19 cellular contexts compared by ENCODE assay signal in the genomic region with DNA sequence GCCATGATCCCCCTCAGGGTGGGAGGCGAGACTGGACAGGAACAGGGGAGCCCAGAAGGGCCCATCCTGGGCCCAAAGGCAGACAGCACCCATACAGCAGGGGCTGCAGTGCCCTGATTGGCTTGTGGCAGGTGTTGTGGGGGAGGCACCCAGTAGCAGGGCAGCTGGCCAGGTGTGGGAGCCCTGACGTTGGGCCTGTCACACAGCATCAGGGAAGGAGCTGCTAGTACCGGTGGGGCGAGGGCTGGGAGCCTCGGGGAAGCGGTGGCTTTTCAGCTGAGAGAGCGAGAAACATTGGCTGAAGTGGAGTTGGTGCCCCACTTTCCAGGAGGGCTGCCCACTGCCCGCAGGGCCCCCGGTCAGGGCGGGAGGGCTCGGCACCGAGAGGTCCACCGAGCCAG. TPM values are rescaled to one million over a fixed set of nuclear protein-coding genes. Genes with fewer than 3 reads are reported as not detected.
A peak's percentile ranks its signal among the peaks of the same experiment; 100 is the strongest.
DNase-seq lines count a peak whose midpoint lies in the region; ATAC-seq and TF ChIP-seq lines count a peak whose summit lies in the region.
"Had no signal": no experiment of that assay in that cellular context is flagged by ENCODE, and none has a peak within 500 bp of the region (broad histone marks: within the 10 kb centered on the region; RNA-seq: fewer than 3 reads in every experiment).

No MANE protein-coding gene starts in this region.

- no TSS peak for BruUV-seq in PC-3 (replicated peaks; lab: Mats Ljungman, UMichigan)

- H3K4me3 Mint-ChIP-seq in GM23338 (no peak overlapping the region), naive B cell (peak overlapping the region in 2 of 8 donors; percentile 15 to 65)
- H3K4me3 Mint-ChIP-seq in activated naive CD8-positive, alpha-beta T cell treated with anti-CD3 and anti-CD28 coated beads for 36 hours = no peak overlapping the region
- H3K4me3 Mint-ChIP-seq: central memory CD8-positive, alpha-beta T cell had no signal

- H3K4me2 ChIP-seq in BLaER1 treated with 17β-estradiol and CSF1 and Interleukin-3, amounts not matched to agents 10 nM and 100 nM = peak overlapping the region; percentile 59 to 83 (median 75); a peak in 21 of 22 replicates
- H3K4me2 ChIP-seq in GM23338 = no peak overlapping the region
- H3K4me2 ChIP-seq in PC-3 (ENCODE audit: low read length) = no peak overlapping the region

- peak overlapping the region in 6 of 11 experiments; percentile 2 to 68 (median 47); a peak in 10 of 22 replicates for H3K27ac ChIP-seq in BLaER1 treated with 17β-estradiol and CSF1 and Interleukin-3, amounts not matched to agents 10 nM and 100 nM
- H3K27ac ChIP-seq in GM23338 (ENCODE audit: low read depth) (no peak overlapping the region), PC-3 (ENCODE audit: low read length) (no peak overlapping the region)
- H3K27ac ChIP-seq: GM23248, heart right ventricle had no signal

- H3K4me1 ChIP-seq in BLaER1 treated with 17β-estradiol and CSF1 and Interleukin-3, amounts not matched to agents 10 nM and 100 nM = peaks cover 56 to 97% (median 88%) of the 10 kb centered on the region in 10 experiments
- H3K4me1 ChIP-seq in GM23338 (ENCODE audit: insufficient read depth) (no peaks in the 10 kb centered on the region; the same call in 1 of the 2 replicates), PC-3 (ENCODE audit: insufficient read depth, low read length) (peaks cover 50% of the 10 kb centered on the region)

- ATAC-seq in GM23338 (peak; percentile 6; the same call in 2 of the 3 replicates), naive B cell (ENCODE audit: low read depth in 2 of 2) (no peak), PC-3 (no peak)
- ATAC-seq: heart right ventricle had no signal

- CTCF ChIA-PET in PC-3 (lab: Charles Lee) = no interaction called here

- intact Hi-C loops in PC-3 (cut with micrococcal nuclease) = loop anchor here (10.0 kb wide), 1 partner anchor 158 kb away; a partner anchor contains a TSS

- H3K4me1 Mint-ChIP-seq in GM23338 (peaks cover 23% of the 10 kb centered on the region), naive B cell (peaks cover 61 to 87% (median 78%) of the 10 kb centered on the region in 3 donors)
- peaks cover 76% of the 10 kb centered on the region for H3K4me1 Mint-ChIP-seq in activated naive CD8-positive, alpha-beta T cell treated with anti-CD3 and anti-CD28 coated beads for 36 hours

- H2AFZ ChIP-seq in GM23338 = no peak overlapping the region
- no peak overlapping the region for H2AFZ ChIP-seq in PC-3 (ENCODE audit: low read length)
- H2AFZ ChIP-seq: GM23248 had no signal

- no peaks in the 10 kb centered on the region for H3K36me3 Mint-ChIP-seq in GM23338 (ENCODE audit: low read depth)
- peaks cover 3% of the 10 kb centered on the region for H3K36me3 Mint-ChIP-seq in activated naive CD8-positive, alpha-beta T cell treated with anti-CD3 and anti-CD28 coated beads for 36 hours
- H3K36me3 Mint-ChIP-seq in naive B cell = no peaks in the 10 kb centered on the region

- H3K9me3 ChIP-seq in BLaER1 treated with 17β-estradiol and CSF1 and Interleukin-3, amounts not matched to agents 10 nM and 100 nM (replicated peaks in 1 of 11) = no peaks in the 10 kb centered on the region
- H3K9me3 ChIP-seq in PC-3 (ENCODE audit: low read length) = no peaks in the 10 kb centered on the region
- H3K9me3 ChIP-seq: heart right ventricle had no signal

- no peaks in the 10 kb centered on the region for H3F3A ChIP-seq in GM23338 (replicated peaks; ENCODE audit: low read depth)
- peaks cover 5% of the 10 kb centered on the region for H3F3A ChIP-seq in PC-3 (ENCODE audit: low read length, unreplicated experiment)

- no peak for TF ChIP-seq CTCF in GM23338 (conservative IDR thresholded peaks at IDR 0.05; ENCODE audit: low read depth in 2 of 2)
- TF ChIP-seq CTCF in PC-3 (conservative IDR thresholded peaks at IDR 0.05; ENCODE audit: low read depth, low read length) = no peak

- H3K9ac ChIP-seq in BLaER1 treated with 17β-estradiol and CSF1 and Interleukin-3, amounts not matched to agents 10 nM and 100 nM = peak overlapping the region in 5 of 11 experiments; percentile 18 to 60 (median 47); a peak in 8 of 22 replicates
- no peak overlapping the region for H3K9ac ChIP-seq in PC-3 (ENCODE audit: low read length)
- H3K9ac ChIP-seq: GM23248 had no signal

- no peaks in the 10 kb centered on the region for H3K27me3 ChIP-seq in BLaER1 treated with 17β-estradiol and CSF1 and Interleukin-3, amounts not matched to agents 10 nM and 100 nM
- H3K27me3 ChIP-seq in GM23338 (ENCODE audit: insufficient read depth) (no peaks in the 10 kb centered on the region), PC-3 (ENCODE audit: low read length) (no peaks in the 10 kb centered on the region)

- H3K27me3 Mint-ChIP-seq in GM23338 (ENCODE audit: insufficient read depth, low read depth, poor library complexity) (peaks cover 5% of the 10 kb centered on the region), naive B cell (no peaks in the 10 kb centered on the region)
- no peaks in the 10 kb centered on the region for H3K27me3 Mint-ChIP-seq in activated naive CD8-positive, alpha-beta T cell treated with anti-CD3 and anti-CD28 coated beads for 36 hours
- H3K27me3 Mint-ChIP-seq: central memory CD8-positive, alpha-beta T cell had no signal

- H3K27ac Mint-ChIP-seq in GM23338 (peak overlapping the region; percentile 40; the same call in 1 of the 2 replicates), naive B cell (peak overlapping the region; percentile 39 to 100 (median 82))
- H3K27ac Mint-ChIP-seq in activated naive CD8-positive, alpha-beta T cell treated with anti-CD3 and anti-CD28 coated beads for 36 hours = peak overlapping the region; percentile 60
- H3K27ac Mint-ChIP-seq: activated T-helper 2 cell treated with anti-CD3 and anti-CD28 coated beads, Interferon-gamma antibody, Interleukin-2, Interleukin-4, amounts not matched to agents 10 μg/mL and 5 μg/mL and 100 μg/mL, durations not matched to agents 14 hours and 24 hours and 36 hours had no signal

- POLR2A ChIA-PET in PC-3 (lab: Charles Lee; ENCODE audit: unreplicated experiment) = no interaction called here

- no peaks in the 10 kb centered on the region for H3K79me2 ChIP-seq in GM23338 (replicated peaks; ENCODE audit: insufficient read depth)
- no peaks in the 10 kb centered on the region for H3K79me2 ChIP-seq in PC-3 (ENCODE audit: low read length)

- no peak overlapping the region for H3K4me3 ChIP-seq in BLaER1 treated with 17β-estradiol and CSF1 and Interleukin-3, amounts not matched to agents 10 nM and 100 nM
- H3K4me3 ChIP-seq in GM23338 = no peak overlapping the region
- no peak overlapping the region for H3K4me3 ChIP-seq in PC-3 (ENCODE audit: low read length)
- H3K4me3 ChIP-seq: GM23248, heart right ventricle had no signal

- no peaks in the 10 kb centered on the region for H3K9me2 ChIP-seq in GM23338 (ENCODE audit: insufficient read depth)
- H3K9me2 ChIP-seq in PC-3 (replicated peaks; ENCODE audit: low read length) = no peaks in the 10 kb centered on the region

- no peaks in the 10 kb centered on the region for H3K9me3 Mint-ChIP-seq in GM23338
- no peaks in the 10 kb centered on the region for H3K9me3 Mint-ChIP-seq in activated naive CD8-positive, alpha-beta T cell treated with anti-CD3 and anti-CD28 coated beads for 36 hours
- H3K9me3 Mint-ChIP-seq in naive B cell = no peaks in the 10 kb centered on the region
- H3K9me3 Mint-ChIP-seq: activated T-helper 2 cell treated with anti-CD3 and anti-CD28 coated beads, Interferon-gamma antibody, Interleukin-2, Interleukin-4, amounts not matched to agents 10 μg/mL and 5 μg/mL and 100 μg/mL, durations not matched to agents 14 hours and 24 hours and 36 hours; central memory CD8-positive, alpha-beta T cell had no signal

- DNase-seq in GM23338 (ENCODE audit: low spot score) = no peak
- no peak for DNase-seq in activated naive CD8-positive, alpha-beta T cell treated with anti-CD3 and anti-CD28 coated beads for 36 hours
- no peak for DNase-seq in naive B cell
- no peak for DNase-seq in NOMO-1 treated with DMSO at 0.1 percent for 48 hours (lab: John Stamatoyannopoulos, UW; ENCODE audit: unreplicated experiment)
- no peak for DNase-seq in kidney glomerular epithelial cell (lab: John Stamatoyannopoulos, UW)
- DNase-seq in PC-3 = no peak
- DNase-seq: Calu3; effector CD8-positive, alpha-beta T cell; GDM1; GM23248; heart right ventricle; NCI-H1436; NCI-H2227 treated with DMSO at 0.1 percent for 48 hours; SHP77; T-helper 1 cell had no signal

- H4K20me1 ChIP-seq in BLaER1 treated with 17β-estradiol and CSF1 and Interleukin-3, amounts not matched to agents 10 nM and 100 nM = no peaks in the 10 kb centered on the region; a peak in 1 of 22 replicates
- H4K20me1 ChIP-seq in GM23338 (replicated peaks; ENCODE audit: insufficient read depth) (no peaks in the 10 kb centered on the region), PC-3 (ENCODE audit: low read length) (no peaks in the 10 kb centered on the region)

- no peaks in the 10 kb centered on the region for H3K36me3 ChIP-seq in BLaER1 treated with 17β-estradiol and CSF1 and Interleukin-3, amounts not matched to agents 10 nM and 100 nM
- H3K36me3 ChIP-seq in GM23338 (ENCODE audit: insufficient read depth) = no peaks in the 10 kb centered on the region
- H3K36me3 ChIP-seq in PC-3 (ENCODE audit: low read depth, low read length) = no peaks in the 10 kb centered on the region
- H3K36me3 ChIP-seq: heart right ventricle had no signal

TF ChIP-seq in GM23338, 12 proteins besides CTCF, POLR2A, EP300 and RAD21 (continues in another document):
- TF ChIP-seq, protein P1, sequence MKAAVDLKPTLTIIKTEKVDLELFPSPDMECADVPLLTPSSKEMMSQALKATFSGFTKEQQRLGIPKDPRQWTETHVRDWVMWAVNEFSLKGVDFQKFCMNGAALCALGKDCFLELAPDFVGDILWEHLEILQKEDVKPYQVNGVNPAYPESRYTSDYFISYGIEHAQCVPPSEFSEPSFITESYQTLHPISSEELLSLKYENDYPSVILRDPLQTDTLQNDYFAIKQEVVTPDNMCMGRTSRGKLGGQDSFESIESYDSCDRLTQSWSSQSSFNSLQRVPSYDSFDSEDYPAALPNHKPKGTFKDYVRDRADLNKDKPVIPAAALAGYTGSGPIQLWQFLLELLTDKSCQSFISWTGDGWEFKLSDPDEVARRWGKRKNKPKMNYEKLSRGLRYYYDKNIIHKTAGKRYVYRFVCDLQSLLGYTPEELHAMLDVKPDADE (IDR thresholded peaks at IDR 0.05) = no peak
- TF ChIP-seq CREB1 (CRISPR knock-in tag; IDR thresholded peaks at IDR 0.05; ENCODE audit: low read depth) = no peak

RNA-seq across cellular contexts. Expression of a gene that starts 19.7 kb away (rescaled TPM):
- total RNA-seq in GM23338 (2014; rRNA removed; shearing (Covaris generic)) = 1.7 and 3.3 TPM in 2 replicates
- polyA plus RNA-seq in GM23338 (2016; fragmentation: Nextera tagmentation; extraction: Ambion mirVana) (1.2 and 1.9 TPM in 2 replicates), naive B cell (ENCODE audit: low read depth in 6 of 6) (not detected)
- total RNA-seq in activated naive CD8-positive, alpha-beta T cell treated with anti-CD3 and anti-CD28 coated beads for 36 hours = under 1 TPM; 0.30 to 0.31 TPM
- total RNA-seq in PC-3 (2014; rRNA removed) = 0.18 TPM in 1 of 2 replicates, not detected in the other
- total RNA-seq: activated T-helper 2 cell treated with anti-CD3 and anti-CD28 coated beads, Interferon-gamma antibody, Interleukin-2, Interleukin-4, amounts not matched to agents 10 μg/mL and 5 μg/mL and 100 μg/mL, durations not matched to agents 14 hours and 24 hours and 36 hours; Calu3; LHCN-M2 had no signal

RNA-seq across cellular contexts. Expression of a gene that starts 46.6 kb away (rescaled TPM):
- total RNA-seq in GM23338 (2014; rRNA removed; shearing (Covaris generic)) = 11.2 and 14.1 TPM in 2 replicates
- polyA plus RNA-seq in GM23338 (2016; fragmentation: Nextera tagmentation; extraction: Ambion mirVana) = 1.2 and 2.0 TPM in 2 replicates
- total RNA-seq in activated naive CD8-positive, alpha-beta T cell treated with anti-CD3 and anti-CD28 coated beads for 36 hours = 10 to 100 TPM; 48.8 to 51.4 TPM
- 1 to 10 TPM in 2 of 6 donors, under 1 TPM in 3, not detected in 1; 0.10 to 1.5 (median 0.62) TPM for polyA plus RNA-seq in naive B cell (ENCODE audit: low read depth in 6 of 6)
- 74.9 and 75.9 TPM in 2 replicates for total RNA-seq in PC-3 (2014; rRNA removed)

Comparison
In these comparisons a context has a peak if more than half of its experiments do, and no peak if none do; other contexts are left out.
1. H3K27ac ChIP-seq: peak in BLaER1 treated with 17β-estradiol and CSF1 and Interleukin-3, amounts not matched to agents 10 nM and 100 nM (6 of 11); none in GM23338 (single experiment) and PC-3 (single experiment).
2. H3K4me2 ChIP-seq: peak in BLaER1 treated with 17β-estradiol and CSF1 and Interleukin-3, amounts not matched to agents 10 nM and 100 nM (11 of 11); none in GM23338 (single experiment) and PC-3 (single experiment).
3. Peak in every context shown above with its lines, with median percentiles within 50 percentile points of each other: H3K27ac Mint-ChIP-seq.